Comparison of ENCODE assay signal across 1 cellular context in the genomic region with DNA sequence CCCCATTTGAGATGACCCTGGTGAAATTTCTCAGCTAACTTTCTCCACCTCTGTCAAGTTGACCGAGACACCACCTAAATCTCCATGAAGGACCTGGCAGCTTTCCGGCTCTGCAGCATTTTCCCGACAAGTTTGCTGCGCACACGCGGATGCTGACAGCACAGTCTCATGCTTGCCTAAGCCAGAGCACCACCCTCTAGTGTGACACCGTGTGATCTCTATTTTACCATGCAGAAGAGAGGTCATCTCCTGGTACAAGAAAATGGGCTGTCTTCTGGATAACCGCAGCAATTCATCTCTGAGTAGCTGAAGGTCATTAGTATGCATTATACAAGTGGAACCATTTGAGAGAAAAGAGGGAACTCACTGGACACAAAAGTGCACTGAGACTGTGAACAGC.
TF ChIP-seq lines count a peak whose summit lies in the region.

No MANE protein-coding gene starts in this region.

TF ChIP-seq in K562, 482 proteins besides CTCF, POLR2A, EP300 and RAD21 (continued from another document):
- TF ChIP-seq, protein P1, sequence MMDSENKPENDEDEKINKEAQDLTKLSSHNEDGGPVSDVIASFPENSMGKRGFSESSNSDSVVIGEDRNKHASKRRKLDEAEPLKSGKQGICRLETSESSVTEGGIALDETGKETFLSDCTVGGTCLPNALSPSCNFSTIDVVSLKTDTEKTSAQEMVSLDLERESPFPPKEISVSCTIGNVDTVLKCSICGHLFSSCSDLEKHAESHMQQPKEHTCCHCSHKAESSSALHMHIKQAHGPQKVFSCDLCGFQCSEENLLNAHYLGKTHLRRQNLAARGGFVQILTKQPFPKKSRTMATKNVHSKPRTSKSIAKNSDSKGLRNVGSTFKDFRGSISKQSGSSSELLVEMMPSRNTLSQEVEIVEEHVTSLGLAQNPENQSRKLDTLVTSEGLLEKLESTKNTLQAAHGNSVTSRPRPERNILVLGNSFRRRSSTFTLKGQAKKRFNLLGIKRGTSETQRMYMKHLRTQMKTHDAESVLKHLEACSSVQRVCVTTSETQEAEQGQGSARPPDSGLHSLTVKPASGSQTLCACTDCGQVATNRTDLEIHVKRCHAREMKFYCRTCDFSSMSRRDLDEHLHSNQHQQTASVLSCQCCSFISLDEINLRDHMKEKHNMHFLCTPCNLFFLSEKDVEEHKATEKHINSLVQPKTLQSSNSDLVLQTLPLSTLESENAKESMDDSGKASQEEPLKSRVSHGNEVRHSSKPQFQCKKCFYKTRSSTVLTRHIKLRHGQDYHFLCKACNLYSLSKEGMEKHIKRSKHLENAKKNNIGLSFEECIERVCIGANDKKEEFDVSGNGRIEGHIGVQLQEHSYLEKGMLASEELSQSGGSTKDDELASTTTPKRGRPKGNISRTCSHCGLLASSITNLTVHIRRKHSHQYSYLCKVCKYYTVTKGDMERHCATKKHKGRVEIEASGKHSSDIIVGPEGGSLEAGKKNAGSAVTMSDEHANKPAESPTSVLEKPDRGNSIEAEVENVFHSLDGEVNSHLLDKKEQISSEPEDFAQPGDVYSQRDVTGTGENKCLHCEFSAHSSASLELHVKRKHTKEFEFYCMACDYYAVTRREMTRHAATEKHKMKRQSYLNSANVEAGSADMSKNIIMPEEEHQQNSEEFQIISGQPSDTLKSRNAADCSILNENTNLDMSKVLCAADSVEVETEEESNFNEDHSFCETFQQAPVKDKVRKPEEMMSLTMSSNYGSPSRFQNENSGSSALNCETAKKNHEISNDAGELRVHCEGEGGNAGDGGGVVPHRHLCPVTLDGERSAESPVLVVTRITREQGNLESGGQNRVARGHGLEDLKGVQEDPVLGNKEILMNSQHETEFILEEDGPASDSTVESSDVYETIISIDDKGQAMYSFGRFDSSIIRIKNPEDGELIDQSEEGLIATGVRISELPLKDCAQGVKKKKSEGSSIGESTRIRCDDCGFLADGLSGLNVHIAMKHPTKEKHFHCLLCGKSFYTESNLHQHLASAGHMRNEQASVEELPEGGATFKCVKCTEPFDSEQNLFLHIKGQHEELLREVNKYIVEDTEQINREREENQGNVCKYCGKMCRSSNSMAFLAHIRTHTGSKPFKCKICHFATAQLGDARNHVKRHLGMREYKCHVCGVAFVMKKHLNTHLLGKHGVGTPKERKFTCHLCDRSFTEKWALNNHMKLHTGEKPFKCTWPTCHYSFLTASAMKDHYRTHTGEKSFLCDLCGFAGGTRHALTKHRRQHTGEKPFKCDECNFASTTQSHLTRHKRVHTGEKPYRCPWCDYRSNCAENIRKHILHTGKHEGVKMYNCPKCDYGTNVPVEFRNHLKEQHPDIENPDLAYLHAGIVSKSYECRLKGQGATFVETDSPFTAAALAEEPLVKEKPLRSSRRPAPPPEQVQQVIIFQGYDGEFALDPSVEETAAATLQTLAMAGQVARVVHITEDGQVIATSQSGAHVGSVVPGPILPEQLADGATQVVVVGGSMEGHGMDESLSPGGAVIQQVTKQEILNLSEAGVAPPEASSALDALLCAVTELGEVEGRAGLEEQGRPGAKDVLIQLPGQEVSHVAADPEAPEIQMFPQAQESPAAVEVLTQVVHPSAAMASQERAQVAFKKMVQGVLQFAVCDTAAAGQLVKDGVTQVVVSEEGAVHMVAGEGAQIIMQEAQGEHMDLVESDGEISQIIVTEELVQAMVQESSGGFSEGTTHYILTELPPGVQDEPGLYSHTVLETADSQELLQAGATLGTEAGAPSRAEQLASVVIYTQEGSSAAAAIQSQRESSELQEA (IDR thresholded peaks at IDR 0.05; ENCODE audit: low read depth), result no peak
- no peak for TF ChIP-seq PCBP1 (IDR thresholded peaks at IDR 0.05; ENCODE audit: low read depth, low read length, poor library complexity, severe bottlenecking)
- TF ChIP-seq SRSF1 (IDR thresholded peaks at IDR 0.05; ENCODE audit: low read depth, low read length), result no peak
- no peak for TF ChIP-seq HEY1 (CRISPR knock-in tag; IDR thresholded peaks at IDR 0.05; ENCODE audit: borderline replicate concordance)
- TF ChIP-seq YBX1 (IDR thresholded peaks at IDR 0.05), result no peak
- TF ChIP-seq, protein P2, sequence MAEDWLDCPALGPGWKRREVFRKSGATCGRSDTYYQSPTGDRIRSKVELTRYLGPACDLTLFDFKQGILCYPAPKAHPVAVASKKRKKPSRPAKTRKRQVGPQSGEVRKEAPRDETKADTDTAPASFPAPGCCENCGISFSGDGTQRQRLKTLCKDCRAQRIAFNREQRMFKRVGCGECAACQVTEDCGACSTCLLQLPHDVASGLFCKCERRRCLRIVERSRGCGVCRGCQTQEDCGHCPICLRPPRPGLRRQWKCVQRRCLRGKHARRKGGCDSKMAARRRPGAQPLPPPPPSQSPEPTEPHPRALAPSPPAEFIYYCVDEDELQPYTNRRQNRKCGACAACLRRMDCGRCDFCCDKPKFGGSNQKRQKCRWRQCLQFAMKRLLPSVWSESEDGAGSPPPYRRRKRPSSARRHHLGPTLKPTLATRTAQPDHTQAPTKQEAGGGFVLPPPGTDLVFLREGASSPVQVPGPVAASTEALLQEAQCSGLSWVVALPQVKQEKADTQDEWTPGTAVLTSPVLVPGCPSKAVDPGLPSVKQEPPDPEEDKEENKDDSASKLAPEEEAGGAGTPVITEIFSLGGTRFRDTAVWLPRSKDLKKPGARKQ (CRISPR knock-in tag; IDR thresholded peaks at IDR 0.05), result no peak
